In genomic region chr11:108754901-108755625, GRCh38 we compare ENCODE assay signal across 1 cellular context.
TF ChIP-seq lines count a peak whose summit lies in the region.

No MANE protein-coding gene starts in this region.

TF ChIP-seq in GM23338, 12 proteins besides CTCF, POLR2A, EP300 and RAD21 (continued from another document):
- TF ChIP-seq ZNF462 (CRISPR knock-in tag; IDR thresholded peaks at IDR 0.05) (no peak), CREB1 (CRISPR knock-in tag; IDR thresholded peaks at IDR 0.05; ENCODE audit: low read depth) (no peak)
TF ChIP-seq in GM23338: peak in this region for 0.
